Comparison of ENCODE assay signal across 17 cellular contexts in the genomic region with DNA sequence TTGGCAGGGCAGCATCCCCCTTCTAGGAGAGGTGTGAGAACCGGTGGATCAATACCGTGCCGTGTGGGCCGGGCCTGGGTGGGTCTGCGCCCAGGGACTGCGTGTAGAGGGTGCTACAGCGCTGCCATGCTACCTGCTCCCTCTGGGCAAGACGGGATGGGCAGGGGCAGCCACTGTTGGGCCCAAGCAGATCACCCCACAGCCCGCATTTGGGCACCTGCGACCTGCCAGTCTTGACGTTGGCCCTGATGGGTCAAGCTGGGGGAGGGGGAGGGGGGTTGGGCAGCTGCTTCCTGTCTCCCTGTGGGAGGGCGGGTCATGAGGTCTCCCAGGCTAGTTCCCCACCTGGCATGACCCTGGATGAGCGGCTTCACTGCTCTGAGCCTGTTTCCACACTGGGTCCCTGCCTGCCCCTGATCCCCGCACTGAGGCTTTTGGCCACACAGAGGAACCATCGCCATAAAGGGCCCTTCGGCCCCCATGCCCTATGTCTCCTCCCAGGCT. TPM values are rescaled to one million over a fixed set of nuclear protein-coding genes. Genes with fewer than 3 reads are reported as not detected.
DNase-seq lines count a peak whose midpoint lies in the region; FAIRE-seq and TF ChIP-seq lines count a peak whose summit lies in the region.
"Had no signal": no experiment of that assay in that cellular context is flagged by ENCODE, and none has a peak within 500 bp of the region (broad histone marks: within the 10 kb centered on the region; RNA-seq: fewer than 3 reads in every experiment).

No MANE protein-coding gene starts in this region.

- peaks cover 18% of the 10 kb centered on the region for H4K20me1 ChIP-seq in astrocyte (ENCODE audit: insufficient read depth, low read length)
- no peaks in the 10 kb centered on the region for H4K20me1 ChIP-seq in neural cell (ENCODE audit: insufficient read depth)

- intact Hi-C loops in activated CD4-positive, alpha-beta T cell treated with anti-CD3 and anti-CD28 coated beads, Interleukin-2, amount 10 ng/mL, durations not matched to agents 24 days and 14 days (cut with micrococcal nuclease): no loop called here

- H3K9ac ChIP-seq in astrocyte (ENCODE audit: low read length): peak overlapping the region; percentile 26
- peak overlapping the region; percentile 41 for H3K9ac ChIP-seq in neural cell (ENCODE audit: low read length)

- no peaks in the 10 kb centered on the region for H3K27me3 ChIP-seq in astrocyte (ENCODE audit: insufficient read depth, low read length)
- H3K27me3 ChIP-seq in neural cell (ENCODE audit: insufficient read depth, low read depth, low read length): no peaks in the 10 kb centered on the region
- H3K27me3 ChIP-seq: body of pancreas, left lung, transverse colon had no signal

- peaks cover 22% of the 10 kb centered on the region for H3K4me1 ChIP-seq in astrocyte (ENCODE audit: insufficient read depth, low read length)

- no peak overlapping the region for H3K4me3 ChIP-seq in GM12865 (ENCODE audit: low read depth, low read length)
- no peak overlapping the region for H3K4me3 ChIP-seq in astrocyte (ENCODE audit: insufficient read depth, low read depth, low read length)
- H3K4me3 ChIP-seq in neural cell (ENCODE audit: low read length): peak overlapping the region; percentile 44
- H3K4me3 ChIP-seq: body of pancreas, left lung, mucosa of descending colon, transverse colon had no signal

- H3K36me3 ChIP-seq in KOPT-K1 (ENCODE audit: insufficient read depth, low read length) (peaks cover 13% of the 10 kb centered on the region), astrocyte (ENCODE audit: insufficient read depth, low read length) (no peaks in the 10 kb centered on the region), neural cell (ENCODE audit: insufficient read depth, low read length) (no peaks in the 10 kb centered on the region)
- H3K36me3 ChIP-seq: transverse colon had no signal

- H3K4me2 ChIP-seq in astrocyte (ENCODE audit: low read length) (peak overlapping the region; percentile 79), neural cell (ENCODE audit: low read length) (no peak overlapping the region)

- peaks cover 12% of the 10 kb centered on the region for H3K4me1 Mint-ChIP-seq in astrocyte (ENCODE audit: low read depth, unreplicated experiment)
- H3K4me1 Mint-ChIP-seq in activated CD4-positive, alpha-beta T cell treated with anti-CD3 and anti-CD28 coated beads, Interleukin-2, amount 10 ng/mL, durations not matched to agents 24 days and 14 days: peaks cover 31% of the 10 kb centered on the region

- no peaks in the 10 kb centered on the region for H3K9me3 Mint-ChIP-seq in astrocyte (ENCODE audit: unreplicated experiment)
- no peaks in the 10 kb centered on the region for H3K9me3 Mint-ChIP-seq in activated CD4-positive, alpha-beta T cell treated with anti-CD3 and anti-CD28 coated beads, Interleukin-2, amount 10 ng/mL, durations not matched to agents 24 days and 14 days
- H3K9me3 Mint-ChIP-seq: activated naive CD8-positive, alpha-beta T cell treated with anti-CD3 and anti-CD28 coated beads, Interleukin-2, amount 10 ng/mL, durations not matched to agents 7 days and 5 days; activated T-helper 1 cell treated with anti-CD3 and anti-CD28 coated beads, Interleukin-12 subunit alpha, Interleukin-12 subunit beta, Interleukin-2, Interleukin-4 antibody, amounts not matched to agents 30 ng/mL and 10 ng/mL and 1 ng/mL, durations not matched to agents 14 hours and 24 hours and 36 hours; neural crest cell; stimulated activated naive CD8-positive, alpha-beta T cell treated with anti-CD3 and anti-CD28 coated beads, Interleukin-15, amount 100 ng/mL, for 72 hours had no signal

- FAIRE-seq in astrocyte (lab: Jason Lieb, UNC): no peak

- H3K9me3 ChIP-seq in KOPT-K1 (ENCODE audit: insufficient read depth, low read length, poor library complexity, severe bottlenecking) (no peaks in the 10 kb centered on the region), astrocyte (ENCODE audit: insufficient read depth, low read depth, low read length) (no peaks in the 10 kb centered on the region), neural cell (ENCODE audit: low read length) (no peaks in the 10 kb centered on the region)
- H3K9me3 ChIP-seq: body of pancreas, left lung, mucosa of descending colon, transverse colon had no signal

- H2AFZ ChIP-seq in astrocyte (ENCODE audit: low read depth, low read length) (no peak overlapping the region), neural cell (ENCODE audit: low read depth, low read length) (no peak overlapping the region)

- TF ChIP-seq RAD21 in neural cell (conservative IDR thresholded peaks at IDR 0.05): no peak

- DNase-seq in GM12865 (ENCODE audit: low read depth): peak; percentile 15
- no peak for DNase-seq in astrocyte (ENCODE audit: low read depth)
- no peak for DNase-seq in 8988T
- DNase-seq in activated CD4-positive, alpha-beta T cell treated with anti-CD3 and anti-CD28 coated beads, Interleukin-2, amount 10 ng/mL, durations not matched to agents 24 days and 14 days: no peak
- no peak for DNase-seq in effector CD4-positive, alpha-beta T cell

- H3K27ac ChIP-seq in KOPT-K1 (ENCODE audit: low read depth, low read length, poor library complexity, severe bottlenecking) (peak overlapping the region; percentile 34), astrocyte (ENCODE audit: low read depth, low read length) (no peak overlapping the region), neural cell (ENCODE audit: low read length) (no peak overlapping the region)
- H3K27ac ChIP-seq: left lung had no signal

- H3K36me3 Mint-ChIP-seq in astrocyte (ENCODE audit: low read depth, unreplicated experiment): no peaks in the 10 kb centered on the region
- H3K36me3 Mint-ChIP-seq in activated CD4-positive, alpha-beta T cell treated with anti-CD3 and anti-CD28 coated beads, Interleukin-2, amount 10 ng/mL, durations not matched to agents 24 days and 14 days (ENCODE audit: low read depth): peaks cover 18% of the 10 kb centered on the region

- H3F3A ChIP-seq in neural cell (ENCODE audit: insufficient read depth, low read length, poor library complexity, severe bottlenecking): no peaks in the 10 kb centered on the region

- H3K79me2 ChIP-seq in astrocyte (ENCODE audit: insufficient read depth, low read length) (peaks cover 22% of the 10 kb centered on the region), neural cell (replicated peaks; ENCODE audit: insufficient read depth, low read length) (peaks cover 17% of the 10 kb centered on the region)

- H3K27ac Mint-ChIP-seq in astrocyte (ENCODE audit: unreplicated experiment): no peak overlapping the region
- no peak overlapping the region for H3K27ac Mint-ChIP-seq in activated CD4-positive, alpha-beta T cell treated with anti-CD3 and anti-CD28 coated beads, Interleukin-2, amount 10 ng/mL, durations not matched to agents 24 days and 14 days
- H3K27ac Mint-ChIP-seq: activated naive CD8-positive, alpha-beta T cell treated with anti-CD3 and anti-CD28 coated beads, Interleukin-2, amount 10 ng/mL, durations not matched to agents 7 days and 5 days; activated T-helper 1 cell treated with anti-CD3 and anti-CD28 coated beads, Interleukin-12 subunit alpha, Interleukin-12 subunit beta, Interleukin-2, Interleukin-4 antibody, amounts not matched to agents 30 ng/mL and 10 ng/mL and 1 ng/mL, durations not matched to agents 14 hours and 24 hours and 36 hours; stimulated activated naive CD8-positive, alpha-beta T cell treated with anti-CD3 and anti-CD28 coated beads, Interleukin-15, amount 100 ng/mL, for 72 hours had no signal

- H3K27me3 Mint-ChIP-seq in astrocyte (ENCODE audit: low read depth, unreplicated experiment): peaks cover 6% of the 10 kb centered on the region
- peaks cover 6% of the 10 kb centered on the region for H3K27me3 Mint-ChIP-seq in activated CD4-positive, alpha-beta T cell treated with anti-CD3 and anti-CD28 coated beads, Interleukin-2, amount 10 ng/mL, durations not matched to agents 24 days and 14 days
- H3K27me3 Mint-ChIP-seq: activated naive CD8-positive, alpha-beta T cell treated with anti-CD3 and anti-CD28 coated beads, Interleukin-2, amount 10 ng/mL, durations not matched to agents 7 days and 5 days; stimulated activated naive CD8-positive, alpha-beta T cell treated with anti-CD3 and anti-CD28 coated beads, Interleukin-15, amount 100 ng/mL, for 72 hours had no signal

- TF ChIP-seq CTCF in GM12865 (IDR thresholded peaks at IDR 0.05; ENCODE audit: insufficient read depth, low read depth, low read length, missing control alignments): no peak
- no peak for TF ChIP-seq CTCF in astrocyte (IDR thresholded peaks at IDR 0.05; ENCODE audit: insufficient read depth, low read depth, low read length)
- no peak for TF ChIP-seq CTCF in neural cell (IDR thresholded peaks at IDR 0.05; ENCODE audit: poor library complexity, severe bottlenecking)

- TF ChIP-seq EP300 in neural cell (conservative IDR thresholded peaks at IDR 0.05; ENCODE audit: poor library complexity, severe bottlenecking): no peak

- no peak overlapping the region for H3K4me3 Mint-ChIP-seq in astrocyte (ENCODE audit: unreplicated experiment)
- H3K4me3 Mint-ChIP-seq in activated CD4-positive, alpha-beta T cell treated with anti-CD3 and anti-CD28 coated beads, Interleukin-2, amount 10 ng/mL, durations not matched to agents 24 days and 14 days: no peak overlapping the region
- H3K4me3 Mint-ChIP-seq: activated naive CD8-positive, alpha-beta T cell treated with anti-CD3 and anti-CD28 coated beads, Interleukin-2, amount 10 ng/mL, durations not matched to agents 7 days and 5 days; activated T-helper 1 cell treated with anti-CD3 and anti-CD28 coated beads, Interleukin-12 subunit alpha, Interleukin-12 subunit beta, Interleukin-2, Interleukin-4 antibody, amounts not matched to agents 30 ng/mL and 10 ng/mL and 1 ng/mL, durations not matched to agents 14 hours and 24 hours and 36 hours; neural crest cell had no signal

- no peaks in the 10 kb centered on the region for H3K9me2 ChIP-seq in neural cell (ENCODE audit: insufficient read depth, low read length)

RNA-seq across cellular contexts. Expression of gene RPS19BP1, which starts 2.8 kb away (rescaled TPM):
- 45.5 and 58.7 TPM in 2 replicates for total RNA-seq in astrocyte
- polyA plus RNA-seq in neural cell: 154 and 164 TPM in 2 replicates
- 51.9 and 59.6 TPM in 2 replicates for polyA minus RNA-seq in neural cell
- 96.2 and 96.9 TPM in 2 replicates for total RNA-seq in activated CD4-positive, alpha-beta T cell treated with anti-CD3 and anti-CD28 coated beads, Interleukin-2, amount 10 ng/mL, durations not matched to agents 24 days and 14 days

RNA-seq across cellular contexts. Expression of gene ATF4, which starts 15.0 kb away (rescaled TPM):
- 502 and 508 TPM in 2 replicates for total RNA-seq in astrocyte
- 394 and 399 TPM in 2 replicates for polyA plus RNA-seq in neural cell
- 103 and 121 TPM in 2 replicates for polyA minus RNA-seq in neural cell
- 392 and 393 TPM in 2 replicates for total RNA-seq in activated CD4-positive, alpha-beta T cell treated with anti-CD3 and anti-CD28 coated beads, Interleukin-2, amount 10 ng/mL, durations not matched to agents 24 days and 14 days

RNA-seq across cellular contexts. Expression of gene MIEF1, which starts 33.3 kb away (rescaled TPM):
- 34.2 and 35.6 TPM in 2 replicates for total RNA-seq in astrocyte
- 15.3 and 19.8 TPM in 2 replicates for polyA plus RNA-seq in neural cell
- 32.1 and 36.5 TPM in 2 replicates for polyA minus RNA-seq in neural cell
- 53.7 and 54.8 TPM in 2 replicates for total RNA-seq in activated CD4-positive, alpha-beta T cell treated with anti-CD3 and anti-CD28 coated beads, Interleukin-2, amount 10 ng/mL, durations not matched to agents 24 days and 14 days

RNA-seq across cellular contexts. Expression of gene CACNA1I, which starts 35.2 kb away (rescaled TPM):
- total RNA-seq in astrocyte: 0.11 and 0.17 TPM in 2 replicates
- 1.9 and 2.6 TPM in 2 replicates for polyA plus RNA-seq in neural cell
- polyA minus RNA-seq in neural cell: 2.8 and 3.2 TPM in 2 replicates
- 0.05 and 0.07 TPM in 2 replicates for total RNA-seq in activated CD4-positive, alpha-beta T cell treated with anti-CD3 and anti-CD28 coated beads, Interleukin-2, amount 10 ng/mL, durations not matched to agents 24 days and 14 days
- total RNA-seq: glomerular endothelial cell, RPMI7951 had no signal
